Comparison of ENCODE assay signal across 1 cellular context in genomic region chr16:11254913-11255736, GRCh38.
TF ChIP-seq lines count a peak whose summit lies in the region.

No MANE protein-coding gene starts in this region.

TF ChIP-seq in WTC11, 78 proteins besides CTCF, POLR2A, EP300 and RAD21 (continued from another document and continues in another):
- TF ChIP-seq FOXP4 (CRISPR knock-in tag; IDR thresholded peaks at IDR 0.05) (0 out of 2 replicates have a peak, but pooled peaks have one; percentile 29), SP1 (CRISPR knock-in tag; conservative IDR thresholded peaks at IDR 0.05) (no peak), CREB1 (CRISPR knock-in tag; IDR thresholded peaks at IDR 0.05) (no peak), ATF2 (CRISPR knock-in tag; IDR thresholded peaks at IDR 0.05; ENCODE audit: borderline replicate concordance, low read depth) (no peak), ZNF317 (CRISPR knock-in tag; IDR thresholded peaks at IDR 0.05; ENCODE audit: borderline replicate concordance, low read depth) (no peak), HMGA2 (CRISPR knock-in tag; IDR thresholded peaks at IDR 0.05) (no peak), STAT6 (CRISPR knock-in tag; conservative IDR thresholded peaks at IDR 0.05; ENCODE audit: low read depth) (no peak), OVOL2 (CRISPR knock-in tag; IDR thresholded peaks at IDR 0.05; ENCODE audit: borderline replicate concordance) (no peak), HMGXB4 (CRISPR knock-in tag; IDR thresholded peaks at IDR 0.05) (no peak), ELF4 (CRISPR knock-in tag; IDR thresholded peaks at IDR 0.05; ENCODE audit: low read depth) (0 out of 2 replicates have a peak, but pooled peaks have one; percentile 40), TEAD1 (CRISPR knock-in tag; IDR thresholded peaks at IDR 0.05) (no peak), ESRRA (CRISPR knock-in tag; IDR thresholded peaks at IDR 0.05; ENCODE audit: borderline replicate concordance) (0 out of 2 replicates have a peak, but pooled peaks have one; percentile 49), IRF1 (CRISPR knock-in tag; IDR thresholded peaks at IDR 0.05) (no peak), JUN (CRISPR knock-in tag; IDR thresholded peaks at IDR 0.05) (no peak), NFYB (CRISPR knock-in tag; conservative IDR thresholded peaks at IDR 0.05; ENCODE audit: low read depth) (no peak), AR (CRISPR knock-in tag; IDR thresholded peaks at IDR 0.05) (no peak), ZMAT4 (CRISPR knock-in tag; IDR thresholded peaks at IDR 0.05) (no peak), CREM (CRISPR knock-in tag; IDR thresholded peaks at IDR 0.05) (no peak), E2F1 (CRISPR knock-in tag; IDR thresholded peaks at IDR 0.05) (no peak), ATF6 (CRISPR knock-in tag; IDR thresholded peaks at IDR 0.05) (no peak), FOXK1 (CRISPR knock-in tag; IDR thresholded peaks at IDR 0.05) (no peak; the same call in 1 of the 2 replicates), ARID4B (CRISPR knock-in tag; IDR thresholded peaks at IDR 0.05; ENCODE audit: borderline replicate concordance) (peak; percentile 53; the same call in 1 of the 2 replicates), RELA (CRISPR knock-in tag; IDR thresholded peaks at IDR 0.05; ENCODE audit: borderline replicate concordance) (no peak), ZNF263 (CRISPR knock-in tag; IDR thresholded peaks at IDR 0.05; ENCODE audit: low read depth) (no peak; the same call in 1 of the 2 replicates), ZNF219 (CRISPR knock-in tag; IDR thresholded peaks at IDR 0.05; ENCODE audit: borderline replicate concordance) (0 out of 2 replicates have a peak, but pooled peaks have one; percentile 9), ZNF138 (CRISPR knock-in tag; conservative IDR thresholded peaks at IDR 0.05) (no peak), ZBTB21 (CRISPR knock-in tag; IDR thresholded peaks at IDR 0.05; ENCODE audit: borderline replicate concordance) (no peak), PREB (CRISPR knock-in tag; IDR thresholded peaks at IDR 0.05; ENCODE audit: borderline replicate concordance) (0 out of 2 replicates have a peak, but pooled peaks have one; percentile 6)
